Comparison of ENCODE assay signal across 2 cellular contexts in the genomic region with DNA sequence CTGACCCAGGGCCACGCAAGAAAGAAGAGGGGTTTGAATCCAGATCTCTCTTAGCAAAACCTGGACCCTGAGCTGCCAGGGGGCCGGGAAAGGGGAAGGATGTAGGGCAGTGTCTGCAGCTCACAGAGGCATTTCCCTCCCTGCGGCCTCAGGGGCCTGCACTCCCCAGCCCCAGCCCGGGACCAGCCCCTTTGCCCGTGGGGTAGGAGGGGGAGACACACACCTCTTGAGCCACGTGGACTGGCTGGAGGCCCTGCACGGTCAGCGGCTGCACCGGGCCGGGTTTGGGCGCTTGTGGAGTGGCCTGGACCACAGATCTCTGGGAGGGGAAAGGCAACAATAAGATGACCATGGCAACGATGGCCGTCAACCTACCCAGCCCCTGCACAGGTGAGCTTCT.
TF ChIP-seq lines count a peak whose summit lies in the region.

No MANE protein-coding gene starts in this region.

TF ChIP-seq in H1, 55 proteins besides CTCF, POLR2A, EP300 and RAD21:
- TF ChIP-seq KDM4A (IDR thresholded peaks at IDR 0.05; ENCODE audit: low read depth, low read length, severe bottlenecking): peak; percentile 4
- no peak for TF ChIP-seq SIRT6 (IDR thresholded peaks at IDR 0.05; ENCODE audit: low read length)
- no peak; the same call in 1 of the 2 replicates for TF ChIP-seq RBBP5 (IDR thresholded peaks at IDR 0.05; ENCODE audit: borderline replicate concordance, low read depth, low read length)
- TF ChIP-seq, protein P1, sequence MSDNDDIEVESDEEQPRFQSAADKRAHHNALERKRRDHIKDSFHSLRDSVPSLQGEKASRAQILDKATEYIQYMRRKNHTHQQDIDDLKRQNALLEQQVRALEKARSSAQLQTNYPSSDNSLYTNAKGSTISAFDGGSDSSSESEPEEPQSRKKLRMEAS (IDR thresholded peaks at IDR 0.05): 0 out of 2 replicates have a peak, but pooled peaks have one; percentile 15
- TF ChIP-seq SP4 (IDR thresholded peaks at IDR 0.05; ENCODE audit: low read length): no peak

TF ChIP-seq in SK-N-SH treated with all-trans-retinoic acid at 6 μM for 48 hours, 23 proteins besides CTCF, POLR2A, EP300 and RAD21:
- TF ChIP-seq TOX (CRISPR knock-in tag; IDR thresholded peaks at IDR 0.05; ENCODE audit: borderline replicate concordance) (no peak), GLIS3 (CRISPR knock-in tag; IDR thresholded peaks at IDR 0.05) (no peak), ZNF70 (CRISPR knock-in tag; IDR thresholded peaks at IDR 0.05) (no peak), ISL1 (CRISPR knock-in tag; IDR thresholded peaks at IDR 0.05) (no peak), ZFP30 (CRISPR knock-in tag; IDR thresholded peaks at IDR 0.05) (no peak), ZNF8 (CRISPR knock-in tag; IDR thresholded peaks at IDR 0.05) (no peak), SNAI2 (CRISPR knock-in tag; IDR thresholded peaks at IDR 0.05) (no peak), ZNF565 (CRISPR knock-in tag; conservative IDR thresholded peaks at IDR 0.05; ENCODE audit: low read depth) (no peak), OSR1 (CRISPR knock-in tag; IDR thresholded peaks at IDR 0.05) (no peak)
- TF ChIP-seq, protein P2, sequence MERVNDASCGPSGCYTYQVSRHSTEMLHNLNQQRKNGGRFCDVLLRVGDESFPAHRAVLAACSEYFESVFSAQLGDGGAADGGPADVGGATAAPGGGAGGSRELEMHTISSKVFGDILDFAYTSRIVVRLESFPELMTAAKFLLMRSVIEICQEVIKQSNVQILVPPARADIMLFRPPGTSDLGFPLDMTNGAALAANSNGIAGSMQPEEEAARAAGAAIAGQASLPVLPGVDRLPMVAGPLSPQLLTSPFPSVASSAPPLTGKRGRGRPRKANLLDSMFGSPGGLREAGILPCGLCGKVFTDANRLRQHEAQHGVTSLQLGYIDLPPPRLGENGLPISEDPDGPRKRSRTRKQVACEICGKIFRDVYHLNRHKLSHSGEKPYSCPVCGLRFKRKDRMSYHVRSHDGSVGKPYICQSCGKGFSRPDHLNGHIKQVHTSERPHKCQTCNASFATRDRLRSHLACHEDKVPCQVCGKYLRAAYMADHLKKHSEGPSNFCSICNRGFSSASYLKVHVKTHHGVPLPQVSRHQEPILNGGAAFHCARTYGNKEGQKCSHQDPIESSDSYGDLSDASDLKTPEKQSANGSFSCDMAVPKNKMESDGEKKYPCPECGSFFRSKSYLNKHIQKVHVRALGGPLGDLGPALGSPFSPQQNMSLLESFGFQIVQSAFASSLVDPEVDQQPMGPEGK (CRISPR knock-in tag; IDR thresholded peaks at IDR 0.05; ENCODE audit: borderline replicate concordance): no peak
- TF ChIP-seq, protein P3, sequence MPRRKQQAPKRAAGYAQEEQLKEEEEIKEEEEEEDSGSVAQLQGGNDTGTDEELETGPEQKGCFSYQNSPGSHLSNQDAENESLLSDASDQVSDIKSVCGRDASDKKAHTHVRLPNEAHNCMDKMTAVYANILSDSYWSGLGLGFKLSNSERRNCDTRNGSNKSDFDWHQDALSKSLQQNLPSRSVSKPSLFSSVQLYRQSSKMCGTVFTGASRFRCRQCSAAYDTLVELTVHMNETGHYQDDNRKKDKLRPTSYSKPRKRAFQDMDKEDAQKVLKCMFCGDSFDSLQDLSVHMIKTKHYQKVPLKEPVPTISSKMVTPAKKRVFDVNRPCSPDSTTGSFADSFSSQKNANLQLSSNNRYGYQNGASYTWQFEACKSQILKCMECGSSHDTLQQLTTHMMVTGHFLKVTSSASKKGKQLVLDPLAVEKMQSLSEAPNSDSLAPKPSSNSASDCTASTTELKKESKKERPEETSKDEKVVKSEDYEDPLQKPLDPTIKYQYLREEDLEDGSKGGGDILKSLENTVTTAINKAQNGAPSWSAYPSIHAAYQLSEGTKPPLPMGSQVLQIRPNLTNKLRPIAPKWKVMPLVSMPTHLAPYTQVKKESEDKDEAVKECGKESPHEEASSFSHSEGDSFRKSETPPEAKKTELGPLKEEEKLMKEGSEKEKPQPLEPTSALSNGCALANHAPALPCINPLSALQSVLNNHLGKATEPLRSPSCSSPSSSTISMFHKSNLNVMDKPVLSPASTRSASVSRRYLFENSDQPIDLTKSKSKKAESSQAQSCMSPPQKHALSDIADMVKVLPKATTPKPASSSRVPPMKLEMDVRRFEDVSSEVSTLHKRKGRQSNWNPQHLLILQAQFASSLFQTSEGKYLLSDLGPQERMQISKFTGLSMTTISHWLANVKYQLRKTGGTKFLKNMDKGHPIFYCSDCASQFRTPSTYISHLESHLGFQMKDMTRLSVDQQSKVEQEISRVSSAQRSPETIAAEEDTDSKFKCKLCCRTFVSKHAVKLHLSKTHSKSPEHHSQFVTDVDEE (CRISPR knock-in tag; IDR thresholded peaks at IDR 0.05): no peak
- TF ChIP-seq, protein P4, sequence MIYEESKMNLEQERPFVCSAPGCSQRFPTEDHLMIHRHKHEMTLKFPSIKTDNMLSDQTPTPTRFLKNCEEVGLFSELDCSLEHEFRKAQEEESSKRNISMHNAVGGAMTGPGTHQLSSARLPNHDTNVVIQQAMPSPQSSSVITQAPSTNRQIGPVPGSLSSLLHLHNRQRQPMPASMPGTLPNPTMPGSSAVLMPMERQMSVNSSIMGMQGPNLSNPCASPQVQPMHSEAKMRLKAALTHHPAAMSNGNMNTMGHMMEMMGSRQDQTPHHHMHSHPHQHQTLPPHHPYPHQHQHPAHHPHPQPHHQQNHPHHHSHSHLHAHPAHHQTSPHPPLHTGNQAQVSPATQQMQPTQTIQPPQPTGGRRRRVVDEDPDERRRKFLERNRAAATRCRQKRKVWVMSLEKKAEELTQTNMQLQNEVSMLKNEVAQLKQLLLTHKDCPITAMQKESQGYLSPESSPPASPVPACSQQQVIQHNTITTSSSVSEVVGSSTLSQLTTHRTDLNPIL (CRISPR knock-in tag; IDR thresholded peaks at IDR 0.05; ENCODE audit: low read depth): no peak
- TF ChIP-seq, protein P5, sequence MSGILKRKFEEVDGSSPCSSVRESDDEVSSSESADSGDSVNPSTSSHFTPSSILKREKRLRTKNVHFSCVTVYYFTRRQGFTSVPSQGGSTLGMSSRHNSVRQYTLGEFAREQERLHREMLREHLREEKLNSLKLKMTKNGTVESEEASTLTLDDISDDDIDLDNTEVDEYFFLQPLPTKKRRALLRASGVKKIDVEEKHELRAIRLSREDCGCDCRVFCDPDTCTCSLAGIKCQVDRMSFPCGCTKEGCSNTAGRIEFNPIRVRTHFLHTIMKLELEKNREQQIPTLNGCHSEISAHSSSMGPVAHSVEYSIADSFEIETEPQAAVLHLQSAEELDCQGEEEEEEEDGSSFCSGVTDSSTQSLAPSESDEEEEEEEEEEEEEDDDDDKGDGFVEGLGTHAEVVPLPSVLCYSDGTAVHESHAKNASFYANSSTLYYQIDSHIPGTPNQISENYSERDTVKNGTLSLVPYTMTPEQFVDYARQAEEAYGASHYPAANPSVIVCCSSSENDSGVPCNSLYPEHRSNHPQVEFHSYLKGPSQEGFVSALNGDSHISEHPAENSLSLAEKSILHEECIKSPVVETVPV (CRISPR knock-in tag; IDR thresholded peaks at IDR 0.05): no peak
